ENCODE assay signal across 11 cellular contexts in genomic region chr15:56749982-56750381, GRCh38.
"Had no signal": no experiment of that assay in that cellular context is flagged by ENCODE, and none has a peak within 500 bp of the region (broad histone marks: within the 10 kb centered on the region; RNA-seq: fewer than 3 reads in every experiment).

No MANE protein-coding gene starts in this region.

- H3K27ac ChIP-seq: esophagus muscularis mucosa had no signal

- DNase-seq: activated CD4-positive, alpha-beta T cell treated with anti-CD3 and anti-CD28 coated beads, Interleukin-2, amount 50 U/mL, for 4 hours; activated effector memory CD4-positive, alpha-beta T cell treated with Interleukin-2 at 50 U/mL for 16 hours; activated T-cell treated with anti-CD3 and anti-CD28 coated beads, Interleukin-2, amount 50 U/mL, for 1 hour; glutamatergic neuron; left cardiac atrium; mesendoderm; occipital lobe; stimulated activated CD4-positive, alpha-beta T cell treated with anti-CD3 and anti-CD28 coated beads, Interleukin-4, amount 100 ng/mL, for 1 hour; stimulated activated CD8-positive, alpha-beta memory T cell treated with anti-CD3 and anti-CD28 coated beads, Interleukin-4, amount 100 ng/mL, for 48 hours had no signal

- H3K4me1 ChIP-seq: breast epithelium had no signal

- H3K9me3 ChIP-seq: breast epithelium, esophagus muscularis mucosa had no signal

- H3K27me3 ChIP-seq: breast epithelium, esophagus muscularis mucosa had no signal

- H3K4me3 ChIP-seq: breast epithelium, esophagus muscularis mucosa had no signal

- H3K36me3 ChIP-seq: breast epithelium, esophagus muscularis mucosa had no signal
